In the genomic region with DNA sequence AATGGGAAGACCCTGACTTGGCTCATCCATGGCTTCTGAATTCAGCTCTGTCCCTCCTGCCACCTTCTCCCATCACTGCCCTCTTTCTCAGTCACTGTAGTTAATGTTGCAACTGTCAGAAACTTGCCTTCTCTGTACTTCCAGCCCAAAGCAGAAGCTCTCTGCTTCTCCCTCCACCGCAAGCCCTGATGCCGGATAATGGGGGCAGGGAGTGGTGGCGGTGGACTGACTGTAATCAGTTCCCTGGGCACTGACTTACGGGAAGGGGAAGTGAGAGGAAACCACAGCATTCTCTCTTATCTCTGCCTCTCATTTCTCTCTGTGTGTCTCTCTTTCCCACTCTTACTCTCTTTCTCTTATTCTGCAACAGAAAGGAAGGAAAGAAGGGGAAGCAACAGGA, we compare ENCODE assay signal across 8 cellular contexts. TPM values are rescaled to one million over a fixed set of nuclear protein-coding genes. Genes with fewer than 3 reads are reported as not detected.
DNase-seq lines count a peak whose midpoint lies in the region; ATAC-seq lines count a peak whose summit lies in the region.

No MANE protein-coding gene starts in this region.

- DNase-seq in UCSD-AML1 (lab: John Stamatoyannopoulos, UW; ENCODE audit: unreplicated experiment) (peak; percentile 88), AG20443 (ENCODE audit: low spot score) (no peak), LoVo (ENCODE audit: low spot score) (no peak), HK-2 (ENCODE audit: unreplicated experiment) (no peak)
- DNase-seq in stimulated activated CD4-positive, alpha-beta T cell treated with anti-CD3 and anti-CD28 coated beads, Interleukin-12 subunit alpha, Interleukin-12 subunit beta, amount 100 ng/mL, for 48 hours (ENCODE audit: low read depth in 2 of 3, low spot score in 1 of 3): peak; percentile 70 to 77 (median 70)

- H3K9me3 ChIP-seq in esophagus (ENCODE audit: control insufficient read depth in 2 of 2, insufficient read depth in 1 of 2, low read depth in 1 of 2, low read length in 1 of 2): no peaks in the 10 kb centered on the region

- H3K27ac ChIP-seq in esophagus (ENCODE audit: low read depth in 2 of 2, low read length in 1 of 2): peak overlapping the region; percentile 8 to 9

- H3K4me1 ChIP-seq in esophagus (ENCODE audit: control insufficient read depth in 2 of 2, insufficient read depth in 2 of 2, low read length in 1 of 2): peaks cover 6 to 9% of the 10 kb centered on the region in 2 donors

- WGBS in esophagus, 2 donors: 59 to 63% methylated on average over 4 of the region's 4 CpGs

- H3K27me3 ChIP-seq in esophagus (ENCODE audit: control insufficient read depth in 1 of 2, insufficient read depth in 2 of 2, low read length in 2 of 2): no peaks in the 10 kb centered on the region

- no peak overlapping the region for H3K4me3 ChIP-seq in esophagus (ENCODE audit: low read depth in 1 of 2, low read length in 2 of 2)

- peaks cover 0 to 16% of the 10 kb centered on the region in 2 donors for H3K36me3 ChIP-seq in esophagus (ENCODE audit: control insufficient read depth in 2 of 2, insufficient read depth in 2 of 2, low read length in 1 of 2)

- peak; percentile 54 for ATAC-seq in GM19043 (IDR thresholded peaks at IDR 0.05; ENCODE audit: low read depth, unreplicated experiment)
- peak; percentile 65 for ATAC-seq in HG03103 (IDR thresholded peaks at IDR 0.05; ENCODE audit: low read depth, unreplicated experiment)

RNA-seq across cellular contexts. Expression of gene TNFSF10, which starts 10.9 kb away (rescaled TPM):
- polyA plus RNA-seq in esophagus: 10 to 100 TPM; 45.1 to 60.5 TPM

Comparison
In these comparisons a context has a peak if more than half of its experiments do, and no peak if none do; other contexts are left out.
1. DNase-seq: peak in UCSD-AML1 (single experiment) and stimulated activated CD4-positive, alpha-beta T cell treated with anti-CD3 and anti-CD28 coated beads, Interleukin-12 subunit alpha, Interleukin-12 subunit beta, amount 100 ng/mL, for 48 hours (3 of 3); none in AG20443 (single experiment), LoVo (single experiment) and HK-2 (single experiment).